In genomic region chr2:68765739-68766377, GRCh38 we compare ENCODE assay signal across 9 cellular contexts. TPM values are rescaled to one million over a fixed set of nuclear protein-coding genes. Genes with fewer than 3 reads are reported as not detected.
DNase-seq lines count a peak whose midpoint lies in the region; ATAC-seq and TF ChIP-seq lines count a peak whose summit lies in the region.
"Had no signal": no experiment of that assay in that cellular context is flagged by ENCODE, and none has a peak within 500 bp of the region (broad histone marks: within the 10 kb centered on the region; RNA-seq: fewer than 3 reads in every experiment).

No MANE protein-coding gene starts in this region.

- peak overlapping the region; percentile 89 for H3K4me3 Mint-ChIP-seq in T-helper 2 cell treated with Interferon-gamma antibody and Interleukin-4, amounts not matched to agents 5 μg/mL and 100 μg/mL, for 36 hours
- H3K4me3 Mint-ChIP-seq in immature natural killer cell = peak overlapping the region; percentile 75 to 87 (median 80)
- H3K4me3 Mint-ChIP-seq in chondrocyte (ENCODE audit: unreplicated experiment) = no peak overlapping the region

- peak overlapping the region; percentile 98 for H3K27ac Mint-ChIP-seq in T-helper 2 cell treated with Interferon-gamma antibody and Interleukin-4, amounts not matched to agents 5 μg/mL and 100 μg/mL, for 36 hours
- H3K27ac Mint-ChIP-seq in immature natural killer cell (peak overlapping the region; percentile 95 to 100 (median 98)), chondrocyte (ENCODE audit: unreplicated experiment) (no peak overlapping the region)

- no peak overlapping the region for H3K4me3 ChIP-seq in AG10803 (ENCODE audit: low read length)

- no peaks in the 10 kb centered on the region for H3K9me3 Mint-ChIP-seq in T-helper 2 cell treated with Interferon-gamma antibody and Interleukin-4, amounts not matched to agents 5 μg/mL and 100 μg/mL, for 36 hours
- H3K9me3 Mint-ChIP-seq in immature natural killer cell (no peaks in the 10 kb centered on the region), chondrocyte (ENCODE audit: low read depth) (no peaks in the 10 kb centered on the region)

- H3K36me3 Mint-ChIP-seq in T-helper 2 cell treated with Interferon-gamma antibody and Interleukin-4, amounts not matched to agents 5 μg/mL and 100 μg/mL, for 36 hours (ENCODE audit: low read depth) = peaks cover 38% of the 10 kb centered on the region
- H3K36me3 Mint-ChIP-seq in immature natural killer cell = peaks cover 0 to 3% (median 0%) of the 10 kb centered on the region in 3 donors
- H3K36me3 Mint-ChIP-seq in chondrocyte (ENCODE audit: low read depth) = no peaks in the 10 kb centered on the region

- DNase-seq in AG10803 (ENCODE audit: low read depth) (peak; percentile 5), immature natural killer cell (no peak), NCI-H446 (lab: John Stamatoyannopoulos, UW) (no peak), chondrocyte (ENCODE audit: low spot score) (no peak), GOT3 (lab: John Stamatoyannopoulos, UW) (no peak), NCI-H524 (lab: John Stamatoyannopoulos, UW) (no peak)
- DNase-seq in T-helper 2 cell treated with Interferon-gamma antibody and Interleukin-4, amounts not matched to agents 5 μg/mL and 100 μg/mL, for 36 hours (ENCODE audit: low spot score) = no peak
- DNase-seq: NCI-H345 had no signal

- TF ChIP-seq CTCF in AG10803 (conservative IDR thresholded peaks at IDR 0.05; ENCODE audit: low read length) (no peak), chondrocyte (IDR thresholded peaks at IDR 0.05) (no peak)

- ATAC-seq in GM19324 (IDR thresholded peaks at IDR 0.05; ENCODE audit: low FRiP score, unreplicated experiment) = peak; percentile 10

- no peaks in the 10 kb centered on the region for H3K27me3 Mint-ChIP-seq in T-helper 2 cell treated with Interferon-gamma antibody and Interleukin-4, amounts not matched to agents 5 μg/mL and 100 μg/mL, for 36 hours (ENCODE audit: low read depth)
- H3K27me3 Mint-ChIP-seq in immature natural killer cell (ENCODE audit: low read depth in 3 of 3) = peaks cover 18 to 27% (median 19%) of the 10 kb centered on the region in 3 donors
- no peaks in the 10 kb centered on the region for H3K27me3 Mint-ChIP-seq in chondrocyte (ENCODE audit: low read depth)

- peaks cover 93% of the 10 kb centered on the region for H3K4me1 Mint-ChIP-seq in T-helper 2 cell treated with Interferon-gamma antibody and Interleukin-4, amounts not matched to agents 5 μg/mL and 100 μg/mL, for 36 hours (ENCODE audit: low read depth)
- H3K4me1 Mint-ChIP-seq in immature natural killer cell (peaks cover 95 to 100% of the 10 kb centered on the region in 2 donors), chondrocyte (ENCODE audit: low read depth) (peaks cover 55% of the 10 kb centered on the region)

RNA-seq across cellular contexts. Expression of gene ARHGAP25, which starts 31.2 kb away (rescaled TPM):
- polyA plus RNA-seq in immature natural killer cell = 100 to 1,000 TPM; 107 to 282 (median 117) TPM
- total RNA-seq in chondrocyte = 0.31 to 0.50 TPM in 2 of 3 replicates, not detected in the other
